ENCODE assay signal across 20 cellular contexts in the genomic region with DNA sequence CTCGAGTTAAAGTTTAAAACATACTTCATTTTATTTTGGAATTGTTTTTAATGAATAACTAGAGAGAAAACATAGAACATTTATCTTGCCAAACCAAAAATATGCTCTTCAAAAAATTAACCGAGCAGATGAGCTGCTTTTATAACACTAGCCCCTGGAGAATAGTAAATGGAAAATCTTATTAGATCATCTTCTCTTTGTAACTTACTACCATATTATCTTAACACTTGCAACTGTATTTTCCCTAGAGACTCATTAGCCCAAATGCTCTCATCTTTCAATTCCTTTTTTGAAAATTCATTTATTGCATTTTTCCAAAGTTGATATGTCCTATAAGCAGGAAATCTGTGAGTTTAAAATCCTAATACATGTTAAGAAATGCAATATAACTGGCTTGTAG.
DNase-seq lines count a peak whose midpoint lies in the region; ATAC-seq and TF ChIP-seq lines count a peak whose summit lies in the region.
"Had no signal": no experiment of that assay in that cellular context is flagged by ENCODE, and none has a peak within 500 bp of the region (broad histone marks: within the 10 kb centered on the region; RNA-seq: fewer than 3 reads in every experiment).

No MANE protein-coding gene starts in this region.

- POLR2A ChIA-PET in CD4-positive, alpha-beta T cell (lab: Charles Lee), result no interaction called here

- no peaks in the 10 kb centered on the region for H3K27me3 Mint-ChIP-seq in memory B cell
- H3K27me3 Mint-ChIP-seq in CD4-positive, alpha-beta T cell, result no peaks in the 10 kb centered on the region
- H3K27me3 Mint-ChIP-seq: activated CD4-positive, alpha-beta T cell treated with anti-CD3 and anti-CD28 coated beads for 36 hours; activated naive CD4-positive, alpha-beta T cell treated with anti-CD3 and anti-CD28 coated beads, Interleukin-2, amount 10 ng/mL, durations not matched to agents 7 days and 5 days had no signal

- H3K9me3 ChIP-seq in BLaER1 (no peaks in the 10 kb centered on the region), adipocyte (ENCODE audit: control insufficient read depth, low read length) (no peaks in the 10 kb centered on the region)
- no peaks in the 10 kb centered on the region for H3K9me3 ChIP-seq in CD4-positive, alpha-beta T cell (ENCODE audit: control insufficient read depth, low read length)
- H3K9me3 ChIP-seq: transverse colon had no signal

- DNase-seq in adipocyte (ENCODE audit: low read depth), result no peak
- no peak for DNase-seq in memory B cell (ENCODE audit: low spot score in 2 of 2)
- DNase-seq in stimulated activated CD8-positive, alpha-beta memory T cell treated with anti-CD3 and anti-CD28 coated beads, Interleukin-4, amount 100 ng/mL, for 48 hours, result no peak
- DNase-seq in CD4-positive, alpha-beta T cell, result no peak
- no peak for DNase-seq in NCI-H748 treated with DMSO at 0.1 percent for 48 hours (lab: John Stamatoyannopoulos, UW)
- DNase-seq in head of caudate nucleus, result no peak
- DNase-seq: activated CD4-positive, alpha-beta T cell treated with anti-CD3 and anti-CD28 coated beads for 36 hours; activated CD8-positive, alpha-beta memory T cell treated with anti-CD3 and anti-CD28 coated beads, Interleukin-2, amount 50 U/mL, for 48 hours; activated naive CD4-positive, alpha-beta T cell treated with anti-CD3 and anti-CD28 coated beads, Interleukin-2, amount 10 ng/mL, durations not matched to agents 7 days and 5 days; C1 segment of cervical spinal cord; DMS79 treated with DMSO at 0.1 percent for 48 hours; NCI-H1105 treated with DMSO at 0.1 percent for 48 hours; NCI-H2227 treated with DMSO at 0.1 percent for 48 hours; T1000; transverse colon had no signal

- H3K27ac ChIP-seq in BLaER1, result peak overlapping the region; percentile 84
- H3K27ac ChIP-seq in CD4-positive, alpha-beta T cell (ENCODE audit: low read depth, low read length), result no peak overlapping the region
- H3K27ac ChIP-seq: coronary artery, epithelial cell of prostate, transverse colon had no signal

- peak overlapping the region; percentile 68 for H3K4me2 ChIP-seq in BLaER1

- H4K20me1 ChIP-seq in BLaER1, result no peaks in the 10 kb centered on the region

- H3K36me3 ChIP-seq in BLaER1 (peaks cover 10% of the 10 kb centered on the region), adipocyte (ENCODE audit: control insufficient read depth, insufficient read depth, low read length, severe bottlenecking) (peaks cover 12% of the 10 kb centered on the region)
- H3K36me3 ChIP-seq: transverse colon had no signal

- ATAC-seq in GM21786 (IDR thresholded peaks at IDR 0.05; ENCODE audit: unreplicated experiment), result peak; percentile 63
- ATAC-seq in memory B cell (ENCODE audit: low read depth), result peak; percentile 52
- no peak for ATAC-seq in CD4-positive, alpha-beta T cell (ENCODE audit: poor library complexity)
- ATAC-seq: activated CD4-positive, alpha-beta T cell treated with anti-CD3 and anti-CD28 coated beads for 36 hours had no signal

- H3K4me3 Mint-ChIP-seq in memory B cell, result no peak overlapping the region
- H3K4me3 Mint-ChIP-seq in CD4-positive, alpha-beta T cell, result no peak overlapping the region
- H3K4me3 Mint-ChIP-seq: activated CD4-positive, alpha-beta T cell treated with anti-CD3 and anti-CD28 coated beads for 36 hours; activated naive CD4-positive, alpha-beta T cell treated with anti-CD3 and anti-CD28 coated beads, Interleukin-2, amount 10 ng/mL, durations not matched to agents 7 days and 5 days had no signal

- no peak overlapping the region for H3K27ac Mint-ChIP-seq in memory B cell
- H3K27ac Mint-ChIP-seq in CD4-positive, alpha-beta T cell, result no peak overlapping the region
- H3K27ac Mint-ChIP-seq: activated CD4-positive, alpha-beta T cell treated with anti-CD3 and anti-CD28 coated beads for 36 hours; activated naive CD4-positive, alpha-beta T cell treated with anti-CD3 and anti-CD28 coated beads, Interleukin-2, amount 10 ng/mL, durations not matched to agents 7 days and 5 days had no signal

- no peaks in the 10 kb centered on the region for H3K27me3 ChIP-seq in BLaER1
- no peaks in the 10 kb centered on the region for H3K27me3 ChIP-seq in adipocyte (replicated peaks; ENCODE audit: control insufficient read depth, insufficient read depth, low read length)
- H3K27me3 ChIP-seq in CD4-positive, alpha-beta T cell (ENCODE audit: control insufficient read depth, insufficient read depth, low read length), result no peaks in the 10 kb centered on the region
- H3K27me3 ChIP-seq: transverse colon had no signal

- intact Hi-C loops in CD4-positive, alpha-beta T cell (cut with DNase I, micrococcal nuclease), result no loop called here
- intact Hi-C loops in head of caudate nucleus (cut with DNase I), result no loop called here

- H3K9ac ChIP-seq in BLaER1, result no peak overlapping the region
- H3K9ac ChIP-seq in adipocyte (ENCODE audit: low read length), result peak overlapping the region; percentile 32

- H3K36me3 Mint-ChIP-seq in memory B cell, result peaks cover 5% of the 10 kb centered on the region
- H3K36me3 Mint-ChIP-seq in CD4-positive, alpha-beta T cell (ENCODE audit: low read depth), result no peaks in the 10 kb centered on the region

- peaks cover 21% of the 10 kb centered on the region for H3K4me1 Mint-ChIP-seq in memory B cell
- H3K4me1 Mint-ChIP-seq in CD4-positive, alpha-beta T cell (ENCODE audit: low read depth), result peaks cover 33% of the 10 kb centered on the region

- H3K4me1 ChIP-seq in BLaER1 (peaks cover 99% of the 10 kb centered on the region), adipocyte (ENCODE audit: control insufficient read depth, insufficient read depth, low read length) (peaks cover 37% of the 10 kb centered on the region)

- TF ChIP-seq CTCF in CD4-positive, alpha-beta T cell (IDR thresholded peaks at IDR 0.05), result no peak

- H3K9me3 Mint-ChIP-seq in memory B cell, result no peaks in the 10 kb centered on the region
- no peaks in the 10 kb centered on the region for H3K9me3 Mint-ChIP-seq in CD4-positive, alpha-beta T cell
- H3K9me3 Mint-ChIP-seq: activated naive CD4-positive, alpha-beta T cell treated with anti-CD3 and anti-CD28 coated beads, Interleukin-2, amount 10 ng/mL, durations not matched to agents 7 days and 5 days had no signal

- CTCF ChIA-PET in CD4-positive, alpha-beta T cell (lab: Charles Lee), result no interaction called here

- H3K4me3 ChIP-seq in BLaER1 (peak overlapping the region; percentile 14; the same call in 1 of the 2 replicates), adipocyte (ENCODE audit: low read length) (no peak overlapping the region)
- H3K4me3 ChIP-seq: coronary artery, skin epidermis, transverse colon had no signal
